23 cellular contexts compared by ENCODE assay signal in the genomic region with DNA sequence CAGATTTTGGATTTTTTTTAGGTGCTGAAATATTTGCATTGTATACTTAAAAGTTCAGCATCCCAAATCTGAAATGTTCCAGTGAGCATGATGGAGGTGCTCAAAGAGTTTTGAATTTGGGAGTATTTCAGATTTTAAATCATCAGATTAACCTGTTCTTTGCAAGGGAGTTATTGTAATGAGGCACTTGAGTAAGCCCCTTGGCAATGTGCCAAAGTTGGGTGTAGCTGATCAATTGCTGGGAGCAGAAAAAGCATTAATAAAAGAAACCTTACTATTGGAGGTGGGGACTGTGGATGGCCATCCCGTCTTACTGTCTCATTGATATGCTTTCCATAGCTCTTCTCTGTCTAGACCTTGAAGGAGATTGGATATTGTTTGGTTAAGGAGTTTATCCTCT. TPM values are rescaled to one million over a fixed set of nuclear protein-coding genes. Genes with fewer than 3 reads are reported as not detected.
DNase-seq lines count a peak whose midpoint lies in the region; ATAC-seq and TF ChIP-seq lines count a peak whose summit lies in the region.
"Had no signal": no experiment of that assay in that cellular context is flagged by ENCODE, and none has a peak within 500 bp of the region (broad histone marks: within the 10 kb centered on the region; RNA-seq: fewer than 3 reads in every experiment).

No MANE protein-coding gene starts in this region.

- no peaks in the 10 kb centered on the region for H3K4me1 Mint-ChIP-seq in Calu3 (ENCODE audit: low read depth, unreplicated experiment)
- peaks cover 46% of the 10 kb centered on the region for H3K4me1 Mint-ChIP-seq in activated naive CD8-positive, alpha-beta T cell treated with anti-CD3 and anti-CD28 coated beads for 36 hours

- H3K27ac Mint-ChIP-seq in Calu3 (ENCODE audit: unreplicated experiment): no peak overlapping the region
- H3K27ac Mint-ChIP-seq in activated naive CD8-positive, alpha-beta T cell treated with anti-CD3 and anti-CD28 coated beads for 36 hours: no peak overlapping the region
- H3K27ac Mint-ChIP-seq: naive thymus-derived CD8-positive, alpha-beta T cell had no signal

- DNase-seq in NCI-H510A (lab: John Stamatoyannopoulos, UW): peak; percentile 9
- DNase-seq in NCI-H510A treated with DMSO at 0.1 percent for 48 hours (lab: John Stamatoyannopoulos, UW): no peak
- DNase-seq in Calu3: peak; percentile 11
- DNase-seq in NCI-H1105 (lab: John Stamatoyannopoulos, UW): peak; percentile 5
- DNase-seq in erythroblast (lab: John Stamatoyannopoulos, UW): peak; percentile 60 to 67
- no peak for DNase-seq in cortex of kidney (lab: John Stamatoyannopoulos, UW)
- no peak for DNase-seq in activated naive CD8-positive, alpha-beta T cell treated with anti-CD3 and anti-CD28 coated beads for 36 hours
- DNase-seq: ACHN; activated CD4-positive, CD25-positive, alpha-beta regulatory T cell treated with anti-CD3 and anti-CD28 coated beads, Interleukin-2, amount 50 U/mL, for 72 hours; activated CD8-positive, alpha-beta memory T cell treated with anti-CD3 and anti-CD28 coated beads for 24 hours; activated gamma-delta T cell; activated T-cell treated with anti-CD3 and anti-CD28 coated beads, Interleukin-2, amount 50 U/mL, for 1 hour; BE2C; islet precursor cell; midbrain; naive thymus-derived CD8-positive, alpha-beta T cell; NCI-H2029; occipital lobe; psoas muscle; stimulated activated naive CD4-positive, alpha-beta T cell; upper lobe of right lung had no signal

- intact Hi-C loops in Calu3 (cut with micrococcal nuclease; ENCODE audit: unreplicated experiment): no loop called here

- no peaks in the 10 kb centered on the region for H3K27me3 Mint-ChIP-seq in Calu3 (ENCODE audit: unreplicated experiment)
- H3K27me3 Mint-ChIP-seq in activated naive CD8-positive, alpha-beta T cell treated with anti-CD3 and anti-CD28 coated beads for 36 hours: no peaks in the 10 kb centered on the region
- H3K27me3 Mint-ChIP-seq: central memory CD8-positive, alpha-beta T cell; naive thymus-derived CD8-positive, alpha-beta T cell had no signal

- H3K9me3 Mint-ChIP-seq in Calu3 (ENCODE audit: low read depth, unreplicated experiment): no peaks in the 10 kb centered on the region
- peaks cover 19% of the 10 kb centered on the region for H3K9me3 Mint-ChIP-seq in activated naive CD8-positive, alpha-beta T cell treated with anti-CD3 and anti-CD28 coated beads for 36 hours
- H3K9me3 Mint-ChIP-seq: central memory CD8-positive, alpha-beta T cell had no signal

- no peak for TF ChIP-seq CTCF in Calu3 (IDR thresholded peaks at IDR 0.05; ENCODE audit: unreplicated experiment)

- CTCF ChIA-PET in Calu3 (lab: Charles Lee): interaction anchor here (1.1 to 1.2 kb wide), 2 partner anchors 10 kb away, joined by 3 to 5 read pairs; no protein-coding TSS in a partner anchor

- H3K36me3 Mint-ChIP-seq in Calu3 (ENCODE audit: insufficient read depth, unreplicated experiment): peaks cover 6% of the 10 kb centered on the region
- H3K36me3 Mint-ChIP-seq in activated naive CD8-positive, alpha-beta T cell treated with anti-CD3 and anti-CD28 coated beads for 36 hours: peaks cover 56% of the 10 kb centered on the region

- TF ChIP-seq POLR2A in erythroblast (IDR thresholded peaks at IDR 0.05; ENCODE audit: low read length): no peak

- BruUV-seq in Calu3 (replicated peaks; lab: Mats Ljungman, UMichigan): no TSS peak

- H3K4me3 Mint-ChIP-seq in Calu3 (ENCODE audit: low read depth, unreplicated experiment): no peak overlapping the region
- no peak overlapping the region for H3K4me3 Mint-ChIP-seq in activated naive CD8-positive, alpha-beta T cell treated with anti-CD3 and anti-CD28 coated beads for 36 hours
- H3K4me3 Mint-ChIP-seq: central memory CD8-positive, alpha-beta T cell; naive thymus-derived CD8-positive, alpha-beta T cell had no signal

- no peak for ATAC-seq in HG03432 (IDR thresholded peaks at IDR 0.05; ENCODE audit: unreplicated experiment)
- ATAC-seq: naive thymus-derived CD8-positive, alpha-beta T cell; psoas muscle; upper lobe of right lung had no signal

RNA-seq across cellular contexts. Expression of gene MALT1, which starts 28.3 kb away (rescaled TPM):
- total RNA-seq in Calu3 (2022): 28.1 and 37.6 TPM in 2 replicates
- 10 to 100 TPM; 46.2 to 46.5 TPM for total RNA-seq in activated naive CD8-positive, alpha-beta T cell treated with anti-CD3 and anti-CD28 coated beads for 36 hours

Comparison
In these comparisons a context has a peak if more than half of its experiments do, and no peak if none do; other contexts are left out.
1. DNase-seq: peak in NCI-H510A (single experiment), Calu3 (single experiment), NCI-H1105 (single experiment) and erythroblast (2 of 2); none in NCI-H510A treated with DMSO at 0.1 percent for 48 hours (single experiment), cortex of kidney (single experiment) and activated naive CD8-positive, alpha-beta T cell treated with anti-CD3 and anti-CD28 coated beads for 36 hours (single experiment).